8 cellular contexts compared by ENCODE assay signal in the genomic region with DNA sequence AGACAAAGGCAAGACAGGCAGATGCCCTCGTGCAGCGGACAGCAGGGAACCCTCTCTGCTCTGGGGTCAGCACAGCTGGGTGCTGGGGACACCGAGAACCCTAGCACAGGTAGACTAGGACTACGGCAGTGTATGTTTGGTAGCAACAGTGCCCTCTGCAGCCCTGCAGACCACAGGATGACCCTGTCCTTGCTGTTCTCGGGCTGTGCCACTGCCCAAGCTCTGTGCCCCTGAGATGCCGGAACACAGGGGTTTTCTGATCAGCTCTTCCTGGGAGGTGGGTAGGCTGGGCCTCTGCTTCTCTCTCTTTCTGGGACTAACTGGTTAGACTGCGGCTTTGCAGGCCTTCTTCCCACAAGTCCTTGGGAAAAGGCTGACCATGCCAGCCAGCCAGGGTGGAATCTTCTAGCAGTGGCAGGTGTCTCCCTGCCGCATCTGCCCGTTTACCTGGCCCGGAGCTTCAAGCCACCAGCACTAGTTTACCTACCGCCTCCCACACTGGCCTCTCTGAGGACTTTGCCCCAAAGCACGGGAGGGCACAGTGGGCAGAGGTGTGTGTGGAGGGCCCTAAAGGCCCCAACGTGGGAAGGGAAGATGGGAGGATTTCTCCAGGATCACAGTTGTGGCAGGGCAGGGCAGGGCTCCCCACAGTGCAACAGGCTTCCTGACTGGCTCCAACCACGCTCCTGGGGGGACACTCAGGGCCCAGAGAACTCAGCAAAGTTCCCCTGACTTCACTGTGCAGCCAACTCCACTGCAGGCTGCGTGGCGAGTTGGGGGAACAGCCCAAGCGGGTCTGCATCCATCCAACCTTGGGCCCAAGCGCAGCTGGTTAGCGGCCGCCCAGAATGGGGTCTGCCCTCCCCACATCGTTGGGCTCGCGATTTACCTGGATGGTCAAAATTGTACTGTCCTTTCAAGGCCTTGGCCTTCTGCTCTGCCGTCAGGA. TPM values are rescaled to one million over a fixed set of nuclear protein-coding genes. Genes with fewer than 3 reads are reported as not detected.
DNase-seq lines count a peak whose midpoint lies in the region; TF ChIP-seq lines count a peak whose summit lies in the region.

No MANE protein-coding gene starts in this region.

- peaks cover 53% of the 10 kb centered on the region for H3K36me3 ChIP-seq in SJSA1
- H3K36me3 ChIP-seq in rectal smooth muscle tissue (ENCODE audit: control insufficient read depth, insufficient read depth, low read length): peaks cover 31% of the 10 kb centered on the region

- peak overlapping the region; percentile 51 for H3K9ac ChIP-seq in rectal smooth muscle tissue (ENCODE audit: low read length)

- peak overlapping the region; percentile 91 for H3K4me3 ChIP-seq in GM12864 (ENCODE audit: low read depth, low read length)
- peak overlapping the region; percentile 88 for H3K4me3 ChIP-seq in SJSA1
- peak overlapping the region; percentile 73 for H3K4me3 ChIP-seq in fibroblast of pulmonary artery (replicated peaks; ENCODE audit: low read depth, low read length)
- H3K4me3 ChIP-seq in rectal smooth muscle tissue (ENCODE audit: low read length): peak overlapping the region; percentile 81

- TF ChIP-seq CTCF in GM12864 (IDR thresholded peaks at IDR 0.05; ENCODE audit: low read depth, low read length, missing control alignments) (no peak), fibroblast of pulmonary artery (IDR thresholded peaks at IDR 0.05; ENCODE audit: low read length, missing control alignments) (no peak)

- peaks cover 16% of the 10 kb centered on the region for H3K4me1 ChIP-seq in SJSA1 (replicated peaks)
- H3K4me1 ChIP-seq in rectal smooth muscle tissue (ENCODE audit: control insufficient read depth, insufficient read depth, low read length): peaks cover 12% of the 10 kb centered on the region

- no peak for DNase-seq in GM12864 (ENCODE audit: low read depth)
- DNase-seq in SJSA1 (ENCODE audit: low read depth in 1 of 2, low spot score in 2 of 2): no peak
- no peak for DNase-seq in fibroblast of pulmonary artery (ENCODE audit: low read depth)
- DNase-seq in hepatic stellate cell (ENCODE audit: low spot score): no peak
- no peak for DNase-seq in anterior cingulate cortex (lab: John Stamatoyannopoulos, UW)
- DNase-seq in UCSD-AML1 (lab: John Stamatoyannopoulos, UW; ENCODE audit: unreplicated experiment): no peak
- no peak for DNase-seq in activated gamma-delta T cell (lab: John Stamatoyannopoulos, UW)

- H3K27me3 ChIP-seq in SJSA1 (replicated peaks): no peaks in the 10 kb centered on the region
- H3K27me3 ChIP-seq in rectal smooth muscle tissue (ENCODE audit: control insufficient read depth, insufficient read depth, low read length): no peaks in the 10 kb centered on the region

- H3K27ac ChIP-seq in SJSA1 (no peak overlapping the region), rectal smooth muscle tissue (ENCODE audit: low read depth, low read length) (peak overlapping the region; percentile 58)

- H3K9me3 ChIP-seq in SJSA1 (replicated peaks): no peaks in the 10 kb centered on the region

RNA-seq across cellular contexts. Expression of gene UCK1, which starts 1.2 kb away (rescaled TPM):
- total RNA-seq in SJSA1 (2014; rRNA removed; shearing (Covaris generic)): 19.1 and 21.9 TPM in 2 replicates

RNA-seq across cellular contexts. Expression of gene PRRT1B, which starts 15.5 kb away (rescaled TPM):
- total RNA-seq in SJSA1 (2014; rRNA removed; shearing (Covaris generic)): not detected in 2 replicates

RNA-seq across cellular contexts. Expression of gene POMT1, which starts 27.2 kb away (rescaled TPM):
- total RNA-seq in SJSA1 (2014; rRNA removed; shearing (Covaris generic)): 25.6 and 34.6 TPM in 2 replicates
